9 cellular contexts compared by ENCODE assay signal in the genomic region with DNA sequence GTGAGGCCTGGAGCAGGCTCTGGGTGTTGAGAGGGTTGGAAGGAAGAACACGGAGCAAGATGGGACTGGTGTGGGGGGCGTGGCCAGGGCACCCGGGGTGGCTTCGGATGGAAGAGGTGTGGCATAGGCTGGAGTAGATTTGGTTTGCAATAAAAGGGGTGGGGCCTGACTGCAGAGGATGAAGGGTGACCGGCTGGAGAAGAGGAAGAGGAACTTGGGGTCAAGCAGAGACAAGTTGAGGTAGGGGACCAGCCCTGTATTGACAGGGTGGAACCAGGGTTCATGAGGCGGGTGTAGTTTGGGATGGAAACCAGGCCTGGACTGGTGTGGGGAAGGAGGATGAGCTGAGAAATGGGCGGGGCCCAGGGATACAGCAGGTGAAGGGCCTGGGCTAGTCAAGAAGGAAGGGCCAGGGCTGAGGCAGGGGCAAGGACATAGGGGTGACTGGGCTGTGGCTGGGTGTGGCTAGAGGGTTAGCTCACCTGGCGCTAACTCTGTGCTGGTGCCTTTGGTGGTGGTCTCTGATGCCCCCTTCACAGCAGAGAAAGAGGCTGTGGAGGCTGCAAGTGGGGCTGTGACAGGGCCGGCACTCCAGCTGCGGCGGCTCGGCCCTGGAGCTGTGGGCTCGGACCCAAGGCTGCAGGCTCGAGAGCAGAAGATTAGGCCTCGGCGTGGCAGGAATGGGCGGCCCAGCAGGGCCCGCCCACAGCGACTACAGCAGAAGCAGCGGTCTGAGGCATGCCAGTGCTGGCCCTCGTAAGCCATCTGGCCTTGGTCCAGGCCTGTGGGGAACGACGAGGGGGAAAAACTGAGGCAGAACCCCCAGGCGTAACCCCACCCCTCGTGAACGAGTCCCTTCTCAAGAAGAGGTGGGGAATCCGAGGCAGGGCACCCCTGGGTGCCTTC. TPM values are rescaled to one million over a fixed set of nuclear protein-coding genes. Genes with fewer than 3 reads are reported as not detected.
DNase-seq lines count a peak whose midpoint lies in the region; ATAC-seq, FAIRE-seq and TF ChIP-seq lines count a peak whose summit lies in the region.
"Had no signal": no experiment of that assay in that cellular context is flagged by ENCODE, and none has a peak within 500 bp of the region (broad histone marks: within the 10 kb centered on the region; RNA-seq: fewer than 3 reads in every experiment).

No MANE protein-coding gene starts in this region.

- H2AFZ ChIP-seq in HepG2 (ENCODE audit: low read length): no peak overlapping the region

- BruUV-seq in HepG2 (replicated peaks; lab: Mats Ljungman, UMichigan): no TSS peak

- whole genome bisulfite sequencing in esophagus muscularis mucosa: 70% methylated on average over 24 of the region's 27 CpGs
- WGBS in sigmoid colon, 2 donors: 28 to 71% methylated on average over 27 of the region's 27 CpGs
- WGBS in HepG2 (ENCODE audit: low lambda C conversion rate): 92% methylated on average over 13 of the region's 27 CpGs

- H3K4me3 ChIP-seq in HEK293 (ENCODE audit: low read depth, low read length) (no peak overlapping the region), esophagus muscularis mucosa (no peak overlapping the region), sigmoid colon (no peak overlapping the region), HepG2 (replicated peaks in 1 of 3; ENCODE audit: insufficient read depth in 1 of 3, low read depth in 2 of 3, low read length in 3 of 3) (no peak overlapping the region), Peyer's patch (no peak overlapping the region)

- H4K20me1 ChIP-seq in HepG2 (ENCODE audit: insufficient read depth, low read length): no peaks in the 10 kb centered on the region

- CTCF ChIA-PET in HEK293 (lab: Yijun Ruan, JAX) (interaction anchor here (0.5 to 1.2 kb wide), 2 partner anchors 8 to 342 kb away, joined by 3 read pairs; no protein-coding TSS in a partner anchor), HepG2 (lab: Yijun Ruan, JAX; ENCODE audit: low intra/inter-chr PET ratio, low total read pairs) (no interaction called here)

- DNase-seq in RPMI7951 (ENCODE audit: low read depth): peak; percentile 46
- DNase-seq in esophagus muscularis mucosa (ENCODE audit: extremely low spot score): no peak
- peak; percentile 67 for DNase-seq in sigmoid colon
- DNase-seq in HepG2 (ENCODE audit: low spot score): no peak
- DNase-seq in Peyer's patch: no peak
- DNase-seq: cerebellar nuclear complex had no signal

- H3K36me3 ChIP-seq in HEK293 (ENCODE audit: control insufficient read depth in 2 of 2, insufficient read depth in 1 of 2, low read length in 2 of 2) (peaks cover 11 to 46% of the 10 kb centered on the region in 2 experiments; a peak in 2 of 3 replicates), esophagus muscularis mucosa (peaks cover 0 to 59% (median 28%) of the 10 kb centered on the region in 4 donors), sigmoid colon (peaks cover 0 to 21% (median 5%) of the 10 kb centered on the region in 4 donors), HepG2 (replicated peaks in 1 of 2; ENCODE audit: control insufficient read depth in 1 of 2, insufficient read depth in 2 of 2, low read length in 2 of 2) (peaks cover 0 to 2% of the 10 kb centered on the region in 2 experiments; a peak in 1 of 5 replicates), Peyer's patch (peaks cover 0 to 6% (median 0%) of the 10 kb centered on the region in 3 donors)

- no peak for TF ChIP-seq EP300 in esophagus muscularis mucosa (IDR thresholded peaks at IDR 0.05)
- TF ChIP-seq EP300 in sigmoid colon (IDR thresholded peaks at IDR 0.05): no peak
- TF ChIP-seq EP300 in HepG2 (IDR thresholded peaks at IDR 0.05; ENCODE audit: low read depth in 2 of 2, low read length in 2 of 2): no peak
- no peak for TF ChIP-seq EP300 in HepG2 (CRISPR knock-in tag; IDR thresholded peaks at IDR 0.05; ENCODE audit: borderline replicate concordance)

- H3K27me3 ChIP-seq in esophagus muscularis mucosa (no peaks in the 10 kb centered on the region), sigmoid colon (no peaks in the 10 kb centered on the region), HepG2 (ENCODE audit: control insufficient read depth in 1 of 2, insufficient read depth in 2 of 2, low read length in 2 of 2) (no peaks in the 10 kb centered on the region), Peyer's patch (no peaks in the 10 kb centered on the region)

- no peaks in the 10 kb centered on the region for H3K4me1 ChIP-seq in HEK293 (ENCODE audit: control insufficient read depth, insufficient read depth, low read length)
- peaks cover 4 to 31% (median 24%) of the 10 kb centered on the region in 4 donors for H3K4me1 ChIP-seq in esophagus muscularis mucosa
- H3K4me1 ChIP-seq in sigmoid colon: peaks cover 0 to 20% (median 5%) of the 10 kb centered on the region in 4 donors
- no peaks in the 10 kb centered on the region for H3K4me1 ChIP-seq in HepG2 (ENCODE audit: insufficient read depth, low read length)
- H3K4me1 ChIP-seq in Peyer's patch: no peaks in the 10 kb centered on the region

- no peak for TF ChIP-seq RAD21 in HepG2 (CRISPR knock-in tag; IDR thresholded peaks at IDR 0.05)

- in situ Hi-C loops in HepG2 (cut with HindIII; ENCODE audit: extremely low pct_ligation_motif_present, low pct_unique_long_range_greater_than_20kb): no loop called here

- POLR2A ChIA-PET in HEK293 (lab: Yijun Ruan, JAX): interaction anchor here (0.5 to 2.8 kb wide), 3 partner anchors 8 to 76 kb away, joined by 3 to 11 read pairs (median 6); no protein-coding TSS in a partner anchor
- POLR2A ChIA-PET in HepG2 (lab: Yijun Ruan, JAX): no interaction called here

- ATAC-seq in HepG2: no peak
- no peak for ATAC-seq in GM21786 (IDR thresholded peaks at IDR 0.05; ENCODE audit: unreplicated experiment)
- ATAC-seq in GM18502 (IDR thresholded peaks at IDR 0.05; ENCODE audit: poor library complexity, unreplicated experiment): no peak

- H3K9ac ChIP-seq in HepG2 (ENCODE audit: insufficient read depth, low read depth, low read length): no peak overlapping the region

- no peak for FAIRE-seq in HepG2 (lab: Jason Lieb, UNC)

- H3K4me2 ChIP-seq in HepG2 (ENCODE audit: low read depth, low read length): no peak overlapping the region

- no peaks in the 10 kb centered on the region for H3K79me2 ChIP-seq in HepG2 (ENCODE audit: insufficient read depth, low read length)

- H3K9me3 ChIP-seq in HEK293 (ENCODE audit: control insufficient read depth, insufficient read depth, low read depth, low read length): no peaks in the 10 kb centered on the region
- no peaks in the 10 kb centered on the region for H3K9me3 ChIP-seq in esophagus muscularis mucosa
- no peaks in the 10 kb centered on the region for H3K9me3 ChIP-seq in sigmoid colon
- no peaks in the 10 kb centered on the region for H3K9me3 ChIP-seq in HepG2 (ENCODE audit: low read length)
- H3K9me3 ChIP-seq in Peyer's patch: no peaks in the 10 kb centered on the region

- TF ChIP-seq CTCF in HEK293 (tag by site-specific recombination; IDR thresholded peaks at IDR 0.05): no peak
- TF ChIP-seq CTCF in esophagus muscularis mucosa (IDR thresholded peaks at IDR 0.05): no peak
- no peak for TF ChIP-seq CTCF in sigmoid colon (IDR thresholded peaks at IDR 0.05)
- no peak for TF ChIP-seq CTCF in HepG2 (CRISPR knock-in tag; IDR thresholded peaks at IDR 0.05)
- TF ChIP-seq CTCF in Peyer's patch (IDR thresholded peaks at IDR 0.05): no peak

- TF ChIP-seq POLR2A in esophagus muscularis mucosa (IDR thresholded peaks at IDR 0.05; ENCODE audit: low read depth) (no peak), sigmoid colon (IDR thresholded peaks at IDR 0.05) (no peak), HepG2 (IDR thresholded peaks at IDR 0.05; ENCODE audit: insufficient read depth in 1 of 2, low read depth in 2 of 2, low read length in 2 of 2) (no peak), Peyer's patch (IDR thresholded peaks at IDR 0.05) (no peak)

- H3K27ac ChIP-seq in HEK293 (ENCODE audit: extremely low read depth, low read depth, low read length): no peak overlapping the region
- H3K27ac ChIP-seq in esophagus muscularis mucosa (replicated peaks in 1 of 4): peak overlapping the region; percentile 10 to 51 (median 44)
- peak overlapping the region; percentile 46 to 68 (median 58) for H3K27ac ChIP-seq in sigmoid colon
- H3K27ac ChIP-seq in HepG2 (ENCODE audit: extremely low read length, insufficient read depth, low read length): no peak overlapping the region
- H3K27ac ChIP-seq in Peyer's patch: peak overlapping the region in 2 of 4 donors; percentile 22 to 30

- intact Hi-C loops in esophagus muscularis mucosa (cut with DNase I): no loop called here
- intact Hi-C loops in sigmoid colon (cut with DNase I): no loop called here
- intact Hi-C loops in HepG2 (cut with micrococcal nuclease; ENCODE audit: unreplicated experiment): no loop called here

RNA-seq across cellular contexts. Expression of a gene that starts 5.0 kb away (rescaled TPM):
- total RNA-seq in RPMI7951 (2014; rRNA removed; shearing (Covaris generic)): 333 and 417 TPM in 2 replicates
- 100 to 1,000 TPM in 1 of 4 donors, 10 to 100 TPM in 3; 55.3 to 101 (median 76.3) TPM for total RNA-seq in esophagus muscularis mucosa
- 10 to 100 TPM; 39.0 to 65.1 (median 48.9) TPM for total RNA-seq in sigmoid colon
- polyA plus RNA-seq in sigmoid colon: 100 to 1,000 TPM in 1 of 3 donors, 10 to 100 TPM in 2; 61.7 to 185 (median 88.9) TPM
- 0.18 and 0.40 TPM in 2 replicates for total RNA-seq in HepG2 (2016; rRNA removed; fragmentation: Illumina TruSeq; extraction: Trizol)
- not detected in 2 replicates for total RNA-seq in HepG2 (2016; cell fraction: cytosol; rRNA removed; fragmentation: Illumina TruSeq; extraction: Trizol; ENCODE audit: low read depth)
- 0.19 and 0.24 TPM in 2 replicates for total RNA-seq in HepG2 (2016; cell fraction: insoluble cytoplasmic fraction; rRNA removed; fragmentation: Illumina TruSeq; extraction: Trizol)
- 0.45 TPM in 1 of 2 replicates, not detected in the other for total RNA-seq in HepG2 (2016; cell fraction: membrane; rRNA removed; fragmentation: Illumina TruSeq; extraction: Trizol)
- 0.50 TPM in 1 of 2 replicates, not detected in the other for total RNA-seq in HepG2 (2016; cell fraction: nucleus; rRNA removed; fragmentation: Illumina TruSeq; extraction: Trizol)
- polyA plus RNA-seq in HepG2 (2011; rRNA removed): 3.6 and 5.1 TPM in 2 replicates
- polyA plus RNA-seq in HepG2 (2011; cell fraction: cytosol; rRNA removed): 4.2 and 6.6 TPM in 2 replicates
- polyA plus RNA-seq in HepG2 (2011; cell fraction: nucleus; rRNA removed): 1.5 and 1.9 TPM in 2 replicates
- polyA plus RNA-seq in HepG2 (2012): 2.8 and 4.2 TPM in 2 replicates
- polyA plus RNA-seq in HepG2 (2016; cell fraction: cytosol; fragmentation: Illumina TruSeq; extraction: Trizol; ENCODE audit: low read depth): 0.70 and 0.82 TPM in 2 replicates
- polyA plus RNA-seq in HepG2 (2016; cell fraction: insoluble cytoplasmic fraction; fragmentation: Illumina TruSeq; extraction: Trizol; ENCODE audit: low read depth): 0.23 and 0.32 TPM in 2 replicates
- 0.83 and 0.88 TPM in 2 replicates for polyA plus RNA-seq in HepG2 (2016; cell fraction: membrane; fragmentation: Illumina TruSeq; extraction: Trizol; ENCODE audit: low read depth)
- 0.70 and 0.76 TPM in 2 replicates for polyA plus RNA-seq in HepG2 (2016; cell fraction: nucleus; fragmentation: Illumina TruSeq; extraction: Trizol; ENCODE audit: insufficient read depth, low read depth)
- 4.8 and 952 TPM in 2 replicates for polyA minus RNA-seq in HepG2 (2011; rRNA and poly(A)+ RNA removed; ENCODE audit: low replicate concordance)
- 1.8 and 2.3 TPM in 2 replicates for polyA minus RNA-seq in HepG2 (2011; cell fraction: cytosol; rRNA and poly(A)+ RNA removed)
- polyA minus RNA-seq in HepG2 (2011; cell fraction: nucleus; rRNA and poly(A)+ RNA removed): 1.3 and 1.9 TPM in 2 replicates
- total RNA-seq in Peyer's patch: 10 to 100 TPM; 16.1 to 36.6 (median 30.8) TPM

RNA-seq across cellular contexts. Expression of a gene that starts 9.5 kb away (rescaled TPM):
- total RNA-seq in RPMI7951 (2014; rRNA removed; shearing (Covaris generic)): 7.2 and 8.7 TPM in 2 replicates
- total RNA-seq in esophagus muscularis mucosa: 10 to 100 TPM in 3 of 4 donors, 1 to 10 TPM in 1; 7.6 to 16.2 (median 12.3) TPM
- total RNA-seq in sigmoid colon: 10 to 100 TPM in 2 of 4 donors, 1 to 10 TPM in 2; 7.7 to 13.0 (median 10.4) TPM
- polyA plus RNA-seq in sigmoid colon: 1 to 10 TPM; 4.8 to 9.8 (median 6.0) TPM
- total RNA-seq in HepG2 (2016; rRNA removed; fragmentation: Illumina TruSeq; extraction: Trizol): 2.5 and 2.6 TPM in 2 replicates
- 1.5 and 2.5 TPM in 2 replicates for total RNA-seq in HepG2 (2016; cell fraction: cytosol; rRNA removed; fragmentation: Illumina TruSeq; extraction: Trizol; ENCODE audit: low read depth)
- total RNA-seq in HepG2 (2016; cell fraction: insoluble cytoplasmic fraction; rRNA removed; fragmentation: Illumina TruSeq; extraction: Trizol): 2.2 and 2.6 TPM in 2 replicates
- 2.7 and 4.0 TPM in 2 replicates for total RNA-seq in HepG2 (2016; cell fraction: membrane; rRNA removed; fragmentation: Illumina TruSeq; extraction: Trizol)
- 4.3 and 4.4 TPM in 2 replicates for total RNA-seq in HepG2 (2016; cell fraction: nucleus; rRNA removed; fragmentation: Illumina TruSeq; extraction: Trizol)
- 2.6 and 2.9 TPM in 2 replicates for polyA plus RNA-seq in HepG2 (2011; rRNA removed)
- 1.6 and 1.7 TPM in 2 replicates for polyA plus RNA-seq in HepG2 (2011; cell fraction: cytosol; rRNA removed)
- 17.3 and 17.7 TPM in 2 replicates for polyA plus RNA-seq in HepG2 (2011; cell fraction: nucleus; rRNA removed)
- 3.2 and 4.9 TPM in 2 replicates for polyA plus RNA-seq in HepG2 (2012)
- 1.0 and 1.1 TPM in 2 replicates for polyA plus RNA-seq in HepG2 (2016; cell fraction: cytosol; fragmentation: Illumina TruSeq; extraction: Trizol; ENCODE audit: low read depth)
- 2.2 and 2.8 TPM in 2 replicates for polyA plus RNA-seq in HepG2 (2016; cell fraction: insoluble cytoplasmic fraction; fragmentation: Illumina TruSeq; extraction: Trizol; ENCODE audit: low read depth)
- 1.9 and 2.3 TPM in 2 replicates for polyA plus RNA-seq in HepG2 (2016; cell fraction: membrane; fragmentation: Illumina TruSeq; extraction: Trizol; ENCODE audit: low read depth)
- polyA plus RNA-seq in HepG2 (2016; cell fraction: nucleus; fragmentation: Illumina TruSeq; extraction: Trizol; ENCODE audit: insufficient read depth, low read depth): 8.7 and 12.2 TPM in 2 replicates
- 4.0 and 25.7 TPM in 2 replicates for polyA minus RNA-seq in HepG2 (2011; rRNA and poly(A)+ RNA removed; ENCODE audit: low replicate concordance)
- polyA minus RNA-seq in HepG2 (2011; cell fraction: cytosol; rRNA and poly(A)+ RNA removed): 2.5 and 2.6 TPM in 2 replicates
- 5.2 and 5.6 TPM in 2 replicates for polyA minus RNA-seq in HepG2 (2011; cell fraction: nucleus; rRNA and poly(A)+ RNA removed)
- total RNA-seq in Peyer's patch: 10 to 100 TPM; 22.5 to 47.0 (median 26.8) TPM

RNA-seq across cellular contexts. Expression of a gene that starts 14.1 kb away (rescaled TPM):
- total RNA-seq in RPMI7951 (2014; rRNA removed; shearing (Covaris generic)): 1.9 and 2.4 TPM in 2 replicates
- total RNA-seq in esophagus muscularis mucosa (1 to 10 TPM; 1.5 to 4.2 (median 3.6) TPM), sigmoid colon (1 to 10 TPM; 1.4 to 3.1 (median 1.8) TPM), HepG2 (2016; rRNA removed; fragmentation: Illumina TruSeq; extraction: Trizol) (1.0 and 1.2 TPM in 2 replicates), Peyer's patch (10 to 100 TPM in 2 of 4 donors, 1 to 10 TPM in 1, not detected in 1; 5.8 to 14.4 (median 11.6) TPM)
- polyA plus RNA-seq in sigmoid colon (10 to 100 TPM in 2 of 3 donors, 1 to 10 TPM in 1; 7.7 to 24.0 (median 13.6) TPM), HepG2 (2011; rRNA removed) (0.37 and 0.63 TPM in 2 replicates)
- 0.35 and 0.40 TPM in 2 replicates for total RNA-seq in HepG2 (2016; cell fraction: cytosol; rRNA removed; fragmentation: Illumina TruSeq; extraction: Trizol; ENCODE audit: low read depth)
- 0.65 and 1.4 TPM in 2 replicates for total RNA-seq in HepG2 (2016; cell fraction: insoluble cytoplasmic fraction; rRNA removed; fragmentation: Illumina TruSeq; extraction: Trizol)
- 0.65 and 0.90 TPM in 2 replicates for total RNA-seq in HepG2 (2016; cell fraction: membrane; rRNA removed; fragmentation: Illumina TruSeq; extraction: Trizol)
- total RNA-seq in HepG2 (2016; cell fraction: nucleus; rRNA removed; fragmentation: Illumina TruSeq; extraction: Trizol): 0.78 and 0.85 TPM in 2 replicates
- polyA plus RNA-seq in HepG2 (2011; cell fraction: cytosol; rRNA removed): 0.35 and 1.4 TPM in 2 replicates
- polyA plus RNA-seq in HepG2 (2011; cell fraction: nucleus; rRNA removed): 1.9 and 2.3 TPM in 2 replicates
- 0.21 and 0.40 TPM in 2 replicates for polyA plus RNA-seq in HepG2 (2012)
- 0.27 and 0.53 TPM in 2 replicates for polyA plus RNA-seq in HepG2 (2016; cell fraction: cytosol; fragmentation: Illumina TruSeq; extraction: Trizol; ENCODE audit: low read depth)
- 0.74 and 1.2 TPM in 2 replicates for polyA plus RNA-seq in HepG2 (2016; cell fraction: insoluble cytoplasmic fraction; fragmentation: Illumina TruSeq; extraction: Trizol; ENCODE audit: low read depth)
- polyA plus RNA-seq in HepG2 (2016; cell fraction: membrane; fragmentation: Illumina TruSeq; extraction: Trizol; ENCODE audit: low read depth): 0.58 and 1.1 TPM in 2 replicates
- 0.57 and 1.8 TPM in 2 replicates for polyA plus RNA-seq in HepG2 (2016; cell fraction: nucleus; fragmentation: Illumina TruSeq; extraction: Trizol; ENCODE audit: insufficient read depth, low read depth)
- 0.60 and 1.7 TPM in 2 replicates for polyA minus RNA-seq in HepG2 (2011; rRNA and poly(A)+ RNA removed; ENCODE audit: low replicate concordance)
- polyA minus RNA-seq in HepG2 (2011; cell fraction: cytosol; rRNA and poly(A)+ RNA removed): not detected in 2 replicates
- 0.52 and 1.2 TPM in 2 replicates for polyA minus RNA-seq in HepG2 (2011; cell fraction: nucleus; rRNA and poly(A)+ RNA removed)

RNA-seq across cellular contexts. Expression of a gene that starts 23.3 kb away (rescaled TPM):
- total RNA-seq in RPMI7951 (2014; rRNA removed; shearing (Covaris generic)): 0.36 and 0.59 TPM in 2 replicates
- total RNA-seq in esophagus muscularis mucosa (10 to 100 TPM in 1 of 4 donors, 1 to 10 TPM in 3; 4.5 to 12.0 (median 6.1) TPM), sigmoid colon (10 to 100 TPM in 2 of 4 donors, 1 to 10 TPM in 2; 4.1 to 14.6 (median 10.9) TPM), HepG2 (2016; rRNA removed; fragmentation: Illumina TruSeq; extraction: Trizol) (1.7 and 2.5 TPM in 2 replicates), Peyer's patch (10 to 100 TPM in 1 of 4 donors, 1 to 10 TPM in 2, not detected in 1; 5.5 to 11.0 (median 6.7) TPM)
- polyA plus RNA-seq in sigmoid colon (10 to 100 TPM in 1 of 3 donors, 1 to 10 TPM in 2; 1.2 to 20.2 (median 1.4) TPM), HepG2 (2011; rRNA removed) (2.0 and 4.4 TPM in 2 replicates)
- 0.40 and 0.62 TPM in 2 replicates for total RNA-seq in HepG2 (2016; cell fraction: cytosol; rRNA removed; fragmentation: Illumina TruSeq; extraction: Trizol; ENCODE audit: low read depth)
- total RNA-seq in HepG2 (2016; cell fraction: insoluble cytoplasmic fraction; rRNA removed; fragmentation: Illumina TruSeq; extraction: Trizol): 0.62 and 2.3 TPM in 2 replicates
- total RNA-seq in HepG2 (2016; cell fraction: membrane; rRNA removed; fragmentation: Illumina TruSeq; extraction: Trizol): 0.55 and 0.93 TPM in 2 replicates
- total RNA-seq in HepG2 (2016; cell fraction: nucleus; rRNA removed; fragmentation: Illumina TruSeq; extraction: Trizol): 1.4 and 2.4 TPM in 2 replicates
- polyA plus RNA-seq in HepG2 (2011; cell fraction: cytosol; rRNA removed): 2.7 and 2.9 TPM in 2 replicates
- 3.0 and 5.4 TPM in 2 replicates for polyA plus RNA-seq in HepG2 (2011; cell fraction: nucleus; rRNA removed)
- polyA plus RNA-seq in HepG2 (2012): 6.5 and 6.7 TPM in 2 replicates
- 0.21 and 0.33 TPM in 2 replicates for polyA plus RNA-seq in HepG2 (2016; cell fraction: cytosol; fragmentation: Illumina TruSeq; extraction: Trizol; ENCODE audit: low read depth)
- polyA plus RNA-seq in HepG2 (2016; cell fraction: insoluble cytoplasmic fraction; fragmentation: Illumina TruSeq; extraction: Trizol; ENCODE audit: low read depth): 0.52 and 0.99 TPM in 2 replicates
- polyA plus RNA-seq in HepG2 (2016; cell fraction: membrane; fragmentation: Illumina TruSeq; extraction: Trizol; ENCODE audit: low read depth): 0.50 and 0.73 TPM in 2 replicates
- 3.2 and 4.6 TPM in 2 replicates for polyA plus RNA-seq in HepG2 (2016; cell fraction: nucleus; fragmentation: Illumina TruSeq; extraction: Trizol; ENCODE audit: insufficient read depth, low read depth)
- 1.6 and 4.4 TPM in 2 replicates for polyA minus RNA-seq in HepG2 (2011; rRNA and poly(A)+ RNA removed; ENCODE audit: low replicate concordance)
- 2.1 and 3.0 TPM in 2 replicates for polyA minus RNA-seq in HepG2 (2011; cell fraction: cytosol; rRNA and poly(A)+ RNA removed)
- polyA minus RNA-seq in HepG2 (2011; cell fraction: nucleus; rRNA and poly(A)+ RNA removed): 1.7 and 2.2 TPM in 2 replicates

RNA-seq across cellular contexts. Expression of a gene that starts 53.1 kb away (rescaled TPM):
- total RNA-seq in RPMI7951 (2014; rRNA removed; shearing (Covaris generic)): 39.6 and 47.1 TPM in 2 replicates
- 10 to 100 TPM; 27.8 to 43.8 (median 32.4) TPM for total RNA-seq in esophagus muscularis mucosa
- total RNA-seq in sigmoid colon: 10 to 100 TPM; 14.4 to 25.0 (median 23.6) TPM
- 10 to 100 TPM; 23.4 to 24.6 (median 24.3) TPM for polyA plus RNA-seq in sigmoid colon
- 18.7 and 21.5 TPM in 2 replicates for total RNA-seq in HepG2 (2016; rRNA removed; fragmentation: Illumina TruSeq; extraction: Trizol)
- total RNA-seq in HepG2 (2016; cell fraction: cytosol; rRNA removed; fragmentation: Illumina TruSeq; extraction: Trizol; ENCODE audit: low read depth): 1.9 and 2.4 TPM in 2 replicates
- total RNA-seq in HepG2 (2016; cell fraction: insoluble cytoplasmic fraction; rRNA removed; fragmentation: Illumina TruSeq; extraction: Trizol): 17.8 and 20.5 TPM in 2 replicates
- total RNA-seq in HepG2 (2016; cell fraction: membrane; rRNA removed; fragmentation: Illumina TruSeq; extraction: Trizol): 4.0 and 4.1 TPM in 2 replicates
- total RNA-seq in HepG2 (2016; cell fraction: nucleus; rRNA removed; fragmentation: Illumina TruSeq; extraction: Trizol): 7.2 and 9.0 TPM in 2 replicates
- 22.6 and 26.2 TPM in 2 replicates for polyA plus RNA-seq in HepG2 (2011; rRNA removed)
- polyA plus RNA-seq in HepG2 (2011; cell fraction: cytosol; rRNA removed): 27.2 and 29.3 TPM in 2 replicates
- 11.7 and 13.7 TPM in 2 replicates for polyA plus RNA-seq in HepG2 (2011; cell fraction: nucleus; rRNA removed)
- 14.0 and 17.6 TPM in 2 replicates for polyA plus RNA-seq in HepG2 (2012)
- polyA plus RNA-seq in HepG2 (2016; cell fraction: cytosol; fragmentation: Illumina TruSeq; extraction: Trizol; ENCODE audit: low read depth): 1.6 and 2.0 TPM in 2 replicates
- 21.6 and 21.9 TPM in 2 replicates for polyA plus RNA-seq in HepG2 (2016; cell fraction: insoluble cytoplasmic fraction; fragmentation: Illumina TruSeq; extraction: Trizol; ENCODE audit: low read depth)
- 2.3 and 2.5 TPM in 2 replicates for polyA plus RNA-seq in HepG2 (2016; cell fraction: membrane; fragmentation: Illumina TruSeq; extraction: Trizol; ENCODE audit: low read depth)
- polyA plus RNA-seq in HepG2 (2016; cell fraction: nucleus; fragmentation: Illumina TruSeq; extraction: Trizol; ENCODE audit: insufficient read depth, low read depth): 11.4 and 12.8 TPM in 2 replicates
- 10.7 and 22.1 TPM in 2 replicates for polyA minus RNA-seq in HepG2 (2011; rRNA and poly(A)+ RNA removed; ENCODE audit: low replicate concordance)
- polyA minus RNA-seq in HepG2 (2011; cell fraction: cytosol; rRNA and poly(A)+ RNA removed): 9.2 and 12.6 TPM in 2 replicates
- polyA minus RNA-seq in HepG2 (2011; cell fraction: nucleus; rRNA and poly(A)+ RNA removed): 8.0 and 8.5 TPM in 2 replicates
- total RNA-seq in Peyer's patch: 10 to 100 TPM; 24.0 to 26.8 (median 25.7) TPM

Comparison
In these comparisons a context has a peak if more than half of its experiments do, and no peak if none do; other contexts are left out.
1. H3K27ac ChIP-seq: peak in esophagus muscularis mucosa (4 of 4) and sigmoid colon (4 of 4); none in HEK293 (single experiment) and HepG2 (single experiment).
2. DNase-seq: peak in RPMI7951 (single experiment) and sigmoid colon (single experiment); none in esophagus muscularis mucosa (single experiment), HepG2 (single experiment) and Peyer's patch (0 of 3).
3. RNA of a gene that starts 5.0 kb away (total RNA-seq): 333 to 417 TPM in RPMI7951, 55.3 to 101 TPM in esophagus muscularis mucosa, 39.0 to 65.1 TPM in sigmoid colon and 16.1 to 36.6 TPM in Peyer's patch; 0.18 to 0.50 TPM in HepG2; every median in the first group is over 10 times any median in the second.